In the genomic region with DNA sequence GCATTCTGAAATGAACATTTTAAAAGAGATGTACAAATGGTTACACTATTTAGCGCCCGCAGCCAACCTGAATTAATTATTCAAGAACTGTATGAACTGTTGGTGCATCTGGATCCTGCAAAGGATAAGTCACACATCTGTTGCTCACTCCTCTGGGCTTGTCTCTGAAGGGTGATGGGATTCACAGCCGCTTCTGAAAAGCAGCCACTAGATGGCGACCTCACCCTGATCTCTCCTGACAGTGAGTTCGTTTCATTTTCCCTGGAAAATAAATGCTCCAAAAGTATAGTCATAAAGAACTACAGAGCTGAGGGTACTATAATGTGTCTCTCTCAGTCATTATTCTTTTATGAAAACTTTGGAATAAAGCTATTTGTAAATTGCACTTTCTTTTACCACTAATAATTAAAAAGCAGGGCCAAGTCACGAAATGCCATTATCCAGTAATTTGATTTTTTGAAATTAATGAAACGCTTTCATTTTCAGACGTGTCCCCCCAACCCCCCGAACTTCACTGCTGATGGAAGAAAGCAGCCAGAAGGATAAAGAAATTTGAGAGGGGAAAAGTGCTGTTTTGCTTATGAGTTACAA, we compare ENCODE assay signal across 8 cellular contexts.
DNase-seq lines count a peak whose midpoint lies in the region; ATAC-seq and TF ChIP-seq lines count a peak whose summit lies in the region.

No MANE protein-coding gene starts in this region.

- H3K4me1 Mint-ChIP-seq in CD4-positive, alpha-beta memory T cell, result peaks cover 0 to 5% (median 2%) of the 10 kb centered on the region in 4 donors
- H3K4me1 Mint-ChIP-seq in neural progenitor cell, result peaks cover 14% of the 10 kb centered on the region

- H3K27me3 Mint-ChIP-seq in CD4-positive, alpha-beta memory T cell, result peaks cover 0 to 6% of the 10 kb centered on the region in 2 donors
- H3K27me3 Mint-ChIP-seq in neural progenitor cell (ENCODE audit: insufficient read depth, low read depth), result peaks cover 2% of the 10 kb centered on the region

- H3K4me3 Mint-ChIP-seq in CD4-positive, alpha-beta memory T cell, result peak overlapping the region in 2 of 8 donors; percentile 6 to 35
- no peak overlapping the region for H3K4me3 Mint-ChIP-seq in neural progenitor cell

- no peaks in the 10 kb centered on the region for H3K79me2 ChIP-seq in neural progenitor cell (ENCODE audit: low read depth)

- CTCF ChIA-PET in CD4-positive, alpha-beta memory T cell (lab: Charles Lee; ENCODE audit: partially characterized antibody), result interaction anchor here (0.7 to 2.7 kb wide), 12 partner anchors 9 to 1891 kb away, joined by 3 to 26 read pairs (median 4); no protein-coding TSS in a partner anchor

- DNase-seq in CD4-positive, alpha-beta memory T cell, result peak in 4 of 5 donors; percentile 5 to 18 (median 14)
- peak; percentile 81 for DNase-seq in HT1080 (ENCODE audit: low read depth)
- peak; percentile 37 for DNase-seq in NOMO-1 treated with DMSO at 0.1 percent for 48 hours (lab: John Stamatoyannopoulos, UW; ENCODE audit: unreplicated experiment)
- DNase-seq in activated T-cell treated with anti-CD3 and anti-CD28 coated beads for 48 hours (ENCODE audit: low read depth), result peak; percentile 33
- DNase-seq in fibroblast of mammary gland (ENCODE audit: low read depth), result peak; percentile 79
- peak; percentile 79 for DNase-seq in neural progenitor cell (ENCODE audit: low spot score)
- no peak for DNase-seq in thoracic aorta (ENCODE audit: low spot score)

- POLR2A ChIA-PET in CD4-positive, alpha-beta memory T cell (lab: Charles Lee; ENCODE audit: partially characterized antibody), result no interaction called here

- no peak overlapping the region for H3K27ac ChIP-seq in CD4-positive, alpha-beta memory T cell (ENCODE audit: low read depth, low read length)
- H3K27ac ChIP-seq in neural progenitor cell (no peak overlapping the region), thoracic aorta (peak overlapping the region; percentile 6 to 48)

- ATAC-seq in GM19395 (IDR thresholded peaks at IDR 0.05; ENCODE audit: unreplicated experiment) (peak; percentile 93), thoracic aorta (ENCODE audit: insufficient number of reproducible peaks, low FRiP score, low read depth) (no peak)

- no peak overlapping the region for H3K27ac Mint-ChIP-seq in CD4-positive, alpha-beta memory T cell
- H3K27ac Mint-ChIP-seq in neural progenitor cell, result no peak overlapping the region

- no peak overlapping the region for H2AFZ ChIP-seq in neural progenitor cell (replicated peaks)

- H3K36me3 ChIP-seq in CD4-positive, alpha-beta memory T cell (ENCODE audit: insufficient read depth, low read length), result no peaks in the 10 kb centered on the region
- H3K36me3 ChIP-seq in neural progenitor cell, result no peaks in the 10 kb centered on the region
- H3K36me3 ChIP-seq in thoracic aorta, result no peaks in the 10 kb centered on the region

- H3K4me1 ChIP-seq in CD4-positive, alpha-beta memory T cell (ENCODE audit: insufficient read depth, low read length), result no peaks in the 10 kb centered on the region
- H3K4me1 ChIP-seq in neural progenitor cell, result no peaks in the 10 kb centered on the region
- peaks cover 0 to 12% of the 10 kb centered on the region in 2 donors for H3K4me1 ChIP-seq in thoracic aorta (ENCODE audit: control insufficient read depth in 1 of 2, low read depth in 2 of 2)

- intact Hi-C loops in CD4-positive, alpha-beta memory T cell (cut with micrococcal nuclease), result no loop called here

- H3F3A ChIP-seq in neural progenitor cell (ENCODE audit: low read depth), result no peaks in the 10 kb centered on the region

- no peaks in the 10 kb centered on the region for H3K9me3 ChIP-seq in CD4-positive, alpha-beta memory T cell (ENCODE audit: control insufficient read depth in 1 of 2, low read length in 2 of 2)
- no peaks in the 10 kb centered on the region for H3K9me3 ChIP-seq in neural progenitor cell (ENCODE audit: low read depth)
- no peaks in the 10 kb centered on the region for H3K9me3 ChIP-seq in thoracic aorta

- TF ChIP-seq CTCF in fibroblast of mammary gland (conservative IDR thresholded peaks at IDR 0.05; ENCODE audit: control insufficient read depth, insufficient read depth, low read depth, low read length) (peak; percentile 93), neural progenitor cell (IDR thresholded peaks at IDR 0.05) (peak; percentile 92), thoracic aorta (IDR thresholded peaks at IDR 0.05) (peak; percentile 78)

- H3K36me3 Mint-ChIP-seq in CD4-positive, alpha-beta memory T cell, result no peaks in the 10 kb centered on the region
- peaks cover 2% of the 10 kb centered on the region for H3K36me3 Mint-ChIP-seq in neural progenitor cell

- no peak overlapping the region for H3K9ac ChIP-seq in neural progenitor cell

- H4K20me1 ChIP-seq in neural progenitor cell (ENCODE audit: low read depth), result no peaks in the 10 kb centered on the region

- H3K27me3 ChIP-seq in CD4-positive, alpha-beta memory T cell (ENCODE audit: insufficient read depth, low read length), result no peaks in the 10 kb centered on the region
- no peaks in the 10 kb centered on the region for H3K27me3 ChIP-seq in neural progenitor cell
- H3K27me3 ChIP-seq in thoracic aorta (replicated peaks; ENCODE audit: insufficient read depth), result no peaks in the 10 kb centered on the region

- H3K4me3 ChIP-seq in CD4-positive, alpha-beta memory T cell (ENCODE audit: low read length in 2 of 2), result no peak overlapping the region
- no peak overlapping the region for H3K4me3 ChIP-seq in fibroblast of mammary gland (ENCODE audit: control insufficient read depth, low read depth, low read length)
- H3K4me3 ChIP-seq in neural progenitor cell, result no peak overlapping the region
- H3K4me3 ChIP-seq in thoracic aorta, result peak overlapping the region; percentile 63

- H3K4me2 ChIP-seq in neural progenitor cell, result no peak overlapping the region

- no peaks in the 10 kb centered on the region for H3K9me3 Mint-ChIP-seq in CD4-positive, alpha-beta memory T cell
- no peaks in the 10 kb centered on the region for H3K9me3 Mint-ChIP-seq in neural progenitor cell

Comparison
In these comparisons a context has a peak if more than half of its experiments do, and no peak if none do; other contexts are left out.
1. H3K27ac ChIP-seq: peak in thoracic aorta (2 of 2); none in CD4-positive, alpha-beta memory T cell (single experiment) and neural progenitor cell (single experiment).
2. Peak in every context shown above with its lines, with median percentiles within 50 percentile points of each other: CTCF ChIP-seq.